In genomic region chr1:207316622-207317510, GRCh38 we compare ENCODE assay signal across 2 cellular contexts.
A peak's percentile ranks its signal among the peaks of the same experiment; 100 is the strongest.
TF ChIP-seq lines count a peak whose summit lies in the region.

No MANE protein-coding gene starts in this region.

TF ChIP-seq in A549, 52 proteins besides CTCF, POLR2A, EP300 and RAD21 (continued from another document):
- no peak for TF ChIP-seq HOXB5 (CRISPR knock-in tag; IDR thresholded peaks at IDR 0.05)

TF ChIP-seq in WTC11, 78 proteins besides CTCF, POLR2A, EP300 and RAD21 (continued from another document):
- TF ChIP-seq CDX4 (CRISPR knock-in tag; IDR thresholded peaks at IDR 0.05; ENCODE audit: borderline replicate concordance) = no peak
- peak; percentile 15; the same call in 1 of the 2 replicates for TF ChIP-seq USF1 (CRISPR knock-in tag; IDR thresholded peaks at IDR 0.05)
- no peak for TF ChIP-seq ZMAT4 (CRISPR knock-in tag; IDR thresholded peaks at IDR 0.05)
- 0 out of 2 replicates have a peak, but pooled peaks have one; percentile 16 for TF ChIP-seq TEAD4 (CRISPR knock-in tag; IDR thresholded peaks at IDR 0.05)
- TF ChIP-seq TEAD1 (CRISPR knock-in tag; IDR thresholded peaks at IDR 0.05) = no peak
- TF ChIP-seq ATF3 (CRISPR knock-in tag; conservative IDR thresholded peaks at IDR 0.05) = 0 out of 2 replicates have a peak, but pooled peaks have one; percentile 61
- peak; percentile 48; the same call in 1 of the 2 replicates for TF ChIP-seq ZNF532 (CRISPR knock-in tag; IDR thresholded peaks at IDR 0.05; ENCODE audit: borderline replicate concordance)
